In genomic region chr4:161813889-161814288, GRCh38 we compare ENCODE assay signal across 21 cellular contexts.
"Had no signal": no experiment of that assay in that cellular context is flagged by ENCODE, and none has a peak within 500 bp of the region (broad histone marks: within the 10 kb centered on the region; RNA-seq: fewer than 3 reads in every experiment).

No MANE protein-coding gene starts in this region.

- DNase-seq: activated CD4-positive, CD25-positive, alpha-beta regulatory T cell treated with anti-CD3 and anti-CD28 coated beads, Interleukin-2, amount 50 U/mL, for 72 hours; activated CD8-positive, alpha-beta memory T cell treated with anti-CD3 and anti-CD28 coated beads for 24 hours; activated CD8-positive, alpha-beta memory T cell treated with anti-CD3 and anti-CD28 coated beads, Interleukin-2, amount 50 U/mL, for 4 hours; activated naive CD8-positive, alpha-beta T cell treated with anti-CD3 and anti-CD28 coated beads for 36 hours; activated T-cell treated with anti-CD3 and anti-CD28 coated beads, Interleukin-2, amount 50 U/mL, for 24 hours; endodermal cell; foreskin fibroblast; kidney glomerular epithelial cell; left lung; naive thymus-derived CD4-positive, alpha-beta T cell; sigmoid colon; stimulated activated CD4-positive, alpha-beta T cell treated with anti-CD3 and anti-CD28 coated beads, Interleukin-15, amount 100 ng/mL, for 24 hours; stomach; transverse colon; WERI-Rb-1 had no signal

- H3K27me3 Mint-ChIP-seq: activated naive CD8-positive, alpha-beta T cell treated with anti-CD3 and anti-CD28 coated beads for 36 hours; activated T-cell treated with anti-CD3 and anti-CD28 coated beads, Interleukin-2, amount 50 U/mL, for 24 hours; activated T-helper 17 cell treated with anti-CD3 and anti-CD28 coated beads, Interleukin-2, amount 50 U/mL, for 72 hours; naive thymus-derived CD4-positive, alpha-beta T cell; stimulated activated memory B cell treated with anti-CD40 and anti-IgM and Interleukin-4, amounts not matched to agents 10 μg/mL and 1 μg/mL and 100 μg/mL, for 72 hours had no signal

- ATAC-seq: activated T-helper 17 cell treated with anti-CD3 and anti-CD28 coated beads, Interleukin-2, amount 50 U/mL, for 72 hours; left lung; naive thymus-derived CD4-positive, alpha-beta T cell; stimulated activated memory B cell treated with anti-CD40 and anti-IgM and Interleukin-4, amounts not matched to agents 10 μg/mL and 1 μg/mL and 100 μg/mL, for 72 hours had no signal

- H3K4me1 Mint-ChIP-seq: activated naive CD8-positive, alpha-beta T cell treated with anti-CD3 and anti-CD28 coated beads for 36 hours; activated T-helper 17 cell treated with anti-CD3 and anti-CD28 coated beads, Interleukin-2, amount 50 U/mL, for 72 hours; stimulated activated memory B cell treated with anti-CD40 and anti-IgM and Interleukin-4, amounts not matched to agents 10 μg/mL and 1 μg/mL and 100 μg/mL, for 72 hours had no signal

- H3K9me3 Mint-ChIP-seq: endodermal cell had no signal

- H3K36me3 Mint-ChIP-seq: activated naive CD8-positive, alpha-beta T cell treated with anti-CD3 and anti-CD28 coated beads for 36 hours; naive thymus-derived CD4-positive, alpha-beta T cell; stimulated activated memory B cell treated with anti-CD40 and anti-IgM and Interleukin-4, amounts not matched to agents 10 μg/mL and 1 μg/mL and 100 μg/mL, for 72 hours had no signal

- H3K27ac Mint-ChIP-seq: activated naive CD8-positive, alpha-beta T cell treated with anti-CD3 and anti-CD28 coated beads for 36 hours; activated T-cell treated with anti-CD3 and anti-CD28 coated beads, Interleukin-2, amount 50 U/mL, for 24 hours; activated T-helper 17 cell treated with anti-CD3 and anti-CD28 coated beads, Interleukin-2, amount 50 U/mL, for 72 hours; endodermal cell; naive thymus-derived CD4-positive, alpha-beta T cell; stimulated activated memory B cell treated with anti-CD40 and anti-IgM and Interleukin-4, amounts not matched to agents 10 μg/mL and 1 μg/mL and 100 μg/mL, for 72 hours had no signal

- H3K4me3 Mint-ChIP-seq: activated naive CD8-positive, alpha-beta T cell treated with anti-CD3 and anti-CD28 coated beads for 36 hours; activated T-cell treated with anti-CD3 and anti-CD28 coated beads, Interleukin-2, amount 50 U/mL, for 24 hours; activated T-helper 17 cell treated with anti-CD3 and anti-CD28 coated beads, Interleukin-2, amount 50 U/mL, for 72 hours; endodermal cell; naive thymus-derived CD4-positive, alpha-beta T cell; stimulated activated memory B cell treated with anti-CD40 and anti-IgM and Interleukin-4, amounts not matched to agents 10 μg/mL and 1 μg/mL and 100 μg/mL, for 72 hours had no signal

- FAIRE-seq: astrocyte, bronchial epithelial cell, TTC549, urothelium cell line had no signal
